ENCODE assay signal across 1 cellular context in the genomic region with DNA sequence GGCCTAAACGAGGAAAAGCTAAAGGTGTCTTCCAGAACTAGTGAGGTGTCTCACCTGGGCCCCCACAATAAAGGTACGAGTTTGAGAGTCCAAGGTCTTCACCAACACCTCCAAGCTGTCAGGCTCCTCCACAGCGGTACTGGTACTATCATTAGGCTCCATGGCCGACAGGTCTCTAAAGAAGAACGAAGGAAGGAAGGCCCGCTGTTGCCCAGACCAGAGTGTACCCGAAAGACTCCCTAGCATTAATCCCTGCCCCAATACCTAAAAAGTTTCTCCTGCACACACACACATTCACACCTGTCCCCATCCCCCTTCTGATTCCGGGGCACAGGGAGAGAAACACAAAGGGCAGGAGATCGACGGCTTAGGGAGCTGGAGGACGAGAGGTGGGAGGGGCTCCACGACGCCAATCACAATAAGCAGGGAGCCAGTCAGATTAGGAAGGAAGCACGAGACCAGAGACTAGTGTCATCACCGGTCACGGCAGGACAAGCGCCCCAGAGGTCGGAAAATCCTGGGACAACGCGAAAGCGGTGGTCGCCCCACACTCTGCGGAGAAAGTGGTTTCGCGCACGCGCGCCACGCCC.
A peak's percentile ranks its signal among the peaks of the same experiment; 100 is the strongest.
TF ChIP-seq lines count a peak whose summit lies in the region.

No MANE protein-coding gene starts in this region.

TF ChIP-seq in K562, 482 proteins besides CTCF, POLR2A, EP300 and RAD21 (continues in another document):
- TF ChIP-seq ZC3H8 (IDR thresholded peaks at IDR 0.05) (no peak), EP400 (IDR thresholded peaks at IDR 0.05) (no peak), SPI1 (IDR thresholded peaks at IDR 0.05; ENCODE audit: borderline replicate concordance, low read depth, low read length) (peak; percentile 36; the same call in 1 of the 2 replicates), KHSRP (IDR thresholded peaks at IDR 0.05) (no peak), FUS (optimal IDR thresholded peaks at IDR 0.05; ENCODE audit: low read depth, low read length) (no peak), DDX20 (tag; IDR thresholded peaks at IDR 0.05; ENCODE audit: low read depth) (no peak), NONO (IDR thresholded peaks at IDR 0.05; ENCODE audit: low read depth in 2 of 2, low read length in 1 of 2) (no peak), RNF2 (IDR thresholded peaks at IDR 0.05) (no peak), SRSF7 (optimal IDR thresholded peaks at IDR 0.05; ENCODE audit: low read depth, low read length) (no peak), HNRNPH1 (optimal IDR thresholded peaks at IDR 0.05; ENCODE audit: low read depth, low read length) (no peak), BRD4 (IDR thresholded peaks at IDR 0.05) (0 out of 2 replicates have a peak, but pooled peaks have one; percentile 1), ESRRA (IDR thresholded peaks at IDR 0.05; ENCODE audit: borderline replicate concordance, low read depth) (peak; percentile 52), RB1 (IDR thresholded peaks at IDR 0.05; ENCODE audit: low read depth) (no peak), ZNF408 (CRISPR knock-in tag; IDR thresholded peaks at IDR 0.05; ENCODE audit: low read depth) (no peak), CEBPB (tag; IDR thresholded peaks at IDR 0.05) (no peak), ZSCAN29 (IDR thresholded peaks at IDR 0.05) (no peak), RHOXF2B (CRISPR knock-in tag; conservative IDR thresholded peaks at IDR 0.05) (no peak), PTBP1 (IDR thresholded peaks at IDR 0.05; ENCODE audit: low read depth, low read length) (0 out of 2 replicates have a peak, but pooled peaks have one; percentile 30), BCOR (IDR thresholded peaks at IDR 0.05) (no peak), HDAC1 (IDR thresholded peaks at IDR 0.05) (no peak), MXI1 (IDR thresholded peaks at IDR 0.05; ENCODE audit: low read depth, low read length) (peak; percentile 84), KAT7 (CRISPR knock-in tag; IDR thresholded peaks at IDR 0.05; ENCODE audit: borderline replicate concordance) (0 out of 2 replicates have a peak, but pooled peaks have one; percentile 73), CC2D1A (IDR thresholded peaks at IDR 0.05) (peak; percentile 8; the same call in 1 of the 2 replicates), ZNF57 (CRISPR knock-in tag; IDR thresholded peaks at IDR 0.05) (no peak)
- TF ChIP-seq, protein P1, sequence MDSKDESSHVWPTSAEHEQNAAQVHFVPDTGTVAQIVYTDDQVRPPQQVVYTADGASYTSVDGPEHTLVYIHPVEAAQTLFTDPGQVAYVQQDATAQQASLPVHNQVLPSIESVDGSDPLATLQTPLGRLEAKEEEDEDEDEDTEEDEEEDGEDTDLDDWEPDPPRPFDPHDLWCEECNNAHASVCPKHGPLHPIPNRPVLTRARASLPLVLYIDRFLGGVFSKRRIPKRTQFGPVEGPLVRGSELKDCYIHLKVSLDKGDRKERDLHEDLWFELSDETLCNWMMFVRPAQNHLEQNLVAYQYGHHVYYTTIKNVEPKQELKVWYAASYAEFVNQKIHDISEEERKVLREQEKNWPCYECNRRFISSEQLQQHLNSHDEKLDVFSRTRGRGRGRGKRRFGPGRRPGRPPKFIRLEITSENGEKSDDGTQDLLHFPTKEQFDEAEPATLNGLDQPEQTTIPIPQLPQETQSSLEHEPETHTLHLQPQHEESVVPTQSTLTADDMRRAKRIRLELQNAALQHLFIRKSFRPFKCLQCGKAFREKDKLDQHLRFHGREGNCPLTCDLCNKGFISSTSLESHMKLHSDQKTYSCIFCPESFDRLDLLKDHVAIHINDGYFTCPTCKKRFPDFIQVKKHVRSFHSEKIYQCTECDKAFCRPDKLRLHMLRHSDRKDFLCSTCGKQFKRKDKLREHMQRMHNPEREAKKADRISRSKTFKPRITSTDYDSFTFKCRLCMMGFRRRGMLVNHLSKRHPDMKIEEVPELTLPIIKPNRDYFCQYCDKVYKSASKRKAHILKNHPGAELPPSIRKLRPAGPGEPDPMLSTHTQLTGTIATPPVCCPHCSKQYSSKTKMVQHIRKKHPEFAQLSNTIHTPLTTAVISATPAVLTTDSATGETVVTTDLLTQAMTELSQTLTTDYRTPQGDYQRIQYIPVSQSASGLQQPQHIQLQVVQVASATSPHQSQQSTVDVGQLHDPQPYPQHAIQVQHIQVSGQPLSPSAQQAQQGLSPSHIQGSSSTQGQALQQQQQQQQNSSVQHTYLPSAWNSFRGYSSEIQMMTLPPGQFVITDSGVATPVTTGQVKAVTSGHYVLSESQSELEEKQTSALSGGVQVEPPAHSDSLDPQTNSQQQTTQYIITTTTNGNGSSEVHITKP (IDR thresholded peaks at IDR 0.05; ENCODE audit: partially characterized antibody) = no peak
- TF ChIP-seq, protein P2, sequence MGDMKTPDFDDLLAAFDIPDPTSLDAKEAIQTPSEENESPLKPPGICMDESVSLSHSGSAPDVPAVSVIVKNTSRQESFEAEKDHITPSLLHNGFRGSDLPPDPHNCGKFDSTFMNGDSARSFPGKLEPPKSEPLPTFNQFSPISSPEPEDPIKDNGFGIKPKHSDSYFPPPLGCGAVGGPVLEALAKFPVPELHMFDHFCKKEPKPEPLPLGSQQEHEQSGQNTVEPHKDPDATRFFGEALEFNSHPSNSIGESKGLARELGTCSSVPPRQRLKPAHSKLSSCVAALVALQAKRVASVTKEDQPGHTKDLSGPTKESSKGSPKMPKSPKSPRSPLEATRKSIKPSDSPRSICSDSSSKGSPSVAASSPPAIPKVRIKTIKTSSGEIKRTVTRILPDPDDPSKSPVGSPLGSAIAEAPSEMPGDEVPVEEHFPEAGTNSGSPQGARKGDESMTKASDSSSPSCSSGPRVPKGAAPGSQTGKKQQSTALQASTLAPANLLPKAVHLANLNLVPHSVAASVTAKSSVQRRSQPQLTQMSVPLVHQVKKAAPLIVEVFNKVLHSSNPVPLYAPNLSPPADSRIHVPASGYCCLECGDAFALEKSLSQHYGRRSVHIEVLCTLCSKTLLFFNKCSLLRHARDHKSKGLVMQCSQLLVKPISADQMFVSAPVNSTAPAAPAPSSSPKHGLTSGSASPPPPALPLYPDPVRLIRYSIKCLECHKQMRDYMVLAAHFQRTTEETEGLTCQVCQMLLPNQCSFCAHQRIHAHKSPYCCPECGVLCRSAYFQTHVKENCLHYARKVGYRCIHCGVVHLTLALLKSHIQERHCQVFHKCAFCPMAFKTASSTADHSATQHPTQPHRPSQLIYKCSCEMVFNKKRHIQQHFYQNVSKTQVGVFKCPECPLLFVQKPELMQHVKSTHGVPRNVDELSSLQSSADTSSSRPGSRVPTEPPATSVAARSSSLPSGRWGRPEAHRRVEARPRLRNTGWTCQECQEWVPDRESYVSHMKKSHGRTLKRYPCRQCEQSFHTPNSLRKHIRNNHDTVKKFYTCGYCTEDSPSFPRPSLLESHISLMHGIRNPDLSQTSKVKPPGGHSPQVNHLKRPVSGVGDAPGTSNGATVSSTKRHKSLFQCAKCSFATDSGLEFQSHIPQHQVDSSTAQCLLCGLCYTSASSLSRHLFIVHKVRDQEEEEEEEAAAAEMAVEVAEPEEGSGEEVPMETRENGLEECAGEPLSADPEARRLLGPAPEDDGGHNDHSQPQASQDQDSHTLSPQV (IDR thresholded peaks at IDR 0.05) = no peak
- TF ChIP-seq, protein P3, sequence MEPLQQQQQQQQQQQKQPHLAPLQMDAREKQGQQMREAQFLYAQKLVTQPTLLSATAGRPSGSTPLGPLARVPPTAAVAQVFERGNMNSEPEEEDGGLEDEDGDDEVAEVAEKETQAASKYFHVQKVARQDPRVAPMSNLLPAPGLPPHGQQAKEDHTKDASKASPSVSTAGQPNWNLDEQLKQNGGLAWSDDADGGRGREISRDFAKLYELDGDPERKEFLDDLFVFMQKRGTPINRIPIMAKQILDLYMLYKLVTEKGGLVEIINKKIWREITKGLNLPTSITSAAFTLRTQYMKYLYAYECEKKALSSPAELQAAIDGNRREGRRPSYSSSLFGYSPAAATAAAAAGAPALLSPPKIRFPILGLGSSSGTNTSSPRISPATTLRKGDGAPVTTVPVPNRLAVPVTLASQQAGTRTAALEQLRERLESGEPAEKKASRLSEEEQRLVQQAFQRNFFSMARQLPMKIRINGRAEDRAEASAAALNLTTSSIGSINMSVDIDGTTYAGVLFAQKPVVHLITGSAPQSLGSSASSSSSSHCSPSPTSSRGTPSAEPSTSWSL (CRISPR knock-in tag; IDR thresholded peaks at IDR 0.05; ENCODE audit: borderline replicate concordance) = no peak
- TF ChIP-seq, protein P4, sequence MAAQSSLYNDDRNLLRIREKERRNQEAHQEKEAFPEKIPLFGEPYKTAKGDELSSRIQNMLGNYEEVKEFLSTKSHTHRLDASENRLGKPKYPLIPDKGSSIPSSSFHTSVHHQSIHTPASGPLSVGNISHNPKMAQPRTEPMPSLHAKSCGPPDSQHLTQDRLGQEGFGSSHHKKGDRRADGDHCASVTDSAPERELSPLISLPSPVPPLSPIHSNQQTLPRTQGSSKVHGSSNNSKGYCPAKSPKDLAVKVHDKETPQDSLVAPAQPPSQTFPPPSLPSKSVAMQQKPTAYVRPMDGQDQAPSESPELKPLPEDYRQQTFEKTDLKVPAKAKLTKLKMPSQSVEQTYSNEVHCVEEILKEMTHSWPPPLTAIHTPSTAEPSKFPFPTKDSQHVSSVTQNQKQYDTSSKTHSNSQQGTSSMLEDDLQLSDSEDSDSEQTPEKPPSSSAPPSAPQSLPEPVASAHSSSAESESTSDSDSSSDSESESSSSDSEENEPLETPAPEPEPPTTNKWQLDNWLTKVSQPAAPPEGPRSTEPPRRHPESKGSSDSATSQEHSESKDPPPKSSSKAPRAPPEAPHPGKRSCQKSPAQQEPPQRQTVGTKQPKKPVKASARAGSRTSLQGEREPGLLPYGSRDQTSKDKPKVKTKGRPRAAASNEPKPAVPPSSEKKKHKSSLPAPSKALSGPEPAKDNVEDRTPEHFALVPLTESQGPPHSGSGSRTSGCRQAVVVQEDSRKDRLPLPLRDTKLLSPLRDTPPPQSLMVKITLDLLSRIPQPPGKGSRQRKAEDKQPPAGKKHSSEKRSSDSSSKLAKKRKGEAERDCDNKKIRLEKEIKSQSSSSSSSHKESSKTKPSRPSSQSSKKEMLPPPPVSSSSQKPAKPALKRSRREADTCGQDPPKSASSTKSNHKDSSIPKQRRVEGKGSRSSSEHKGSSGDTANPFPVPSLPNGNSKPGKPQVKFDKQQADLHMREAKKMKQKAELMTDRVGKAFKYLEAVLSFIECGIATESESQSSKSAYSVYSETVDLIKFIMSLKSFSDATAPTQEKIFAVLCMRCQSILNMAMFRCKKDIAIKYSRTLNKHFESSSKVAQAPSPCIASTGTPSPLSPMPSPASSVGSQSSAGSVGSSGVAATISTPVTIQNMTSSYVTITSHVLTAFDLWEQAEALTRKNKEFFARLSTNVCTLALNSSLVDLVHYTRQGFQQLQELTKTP (IDR thresholded peaks at IDR 0.05; ENCODE audit: low read depth in 1 of 2, partially characterized antibody in 2 of 2) = no peak
- TF ChIP-seq, protein P5, sequence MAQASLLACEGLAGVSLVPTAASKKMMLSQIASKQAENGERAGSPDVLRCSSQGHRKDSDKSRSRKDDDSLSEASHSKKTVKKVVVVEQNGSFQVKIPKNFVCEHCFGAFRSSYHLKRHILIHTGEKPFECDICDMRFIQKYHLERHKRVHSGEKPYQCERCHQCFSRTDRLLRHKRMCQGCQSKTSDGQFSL (CRISPR knock-in tag; IDR thresholded peaks at IDR 0.05) = no peak; the same call in 1 of the 2 replicates
- TF ChIP-seq, protein P5 (tag; IDR thresholded peaks at IDR 0.05) = no peak
- TF ChIP-seq, protein P6, sequence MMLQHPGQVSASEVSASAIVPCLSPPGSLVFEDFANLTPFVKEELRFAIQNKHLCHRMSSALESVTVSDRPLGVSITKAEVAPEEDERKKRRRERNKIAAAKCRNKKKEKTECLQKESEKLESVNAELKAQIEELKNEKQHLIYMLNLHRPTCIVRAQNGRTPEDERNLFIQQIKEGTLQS (IDR thresholded peaks at IDR 0.05) = no peak
- TF ChIP-seq, protein P6 (CRISPR knock-in tag; conservative IDR thresholded peaks at IDR 0.05) = peak; percentile 56; the same call in 1 of the 2 replicates
- TF ChIP-seq, protein P7, sequence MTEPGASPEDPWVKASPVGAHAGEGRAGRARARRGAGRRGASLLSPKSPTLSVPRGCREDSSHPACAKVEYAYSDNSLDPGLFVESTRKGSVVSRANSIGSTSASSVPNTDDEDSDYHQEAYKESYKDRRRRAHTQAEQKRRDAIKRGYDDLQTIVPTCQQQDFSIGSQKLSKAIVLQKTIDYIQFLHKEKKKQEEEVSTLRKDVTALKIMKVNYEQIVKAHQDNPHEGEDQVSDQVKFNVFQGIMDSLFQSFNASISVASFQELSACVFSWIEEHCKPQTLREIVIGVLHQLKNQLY (CRISPR knock-in tag; conservative IDR thresholded peaks at IDR 0.05) = 0 out of 4 replicates have a peak, but pooled peaks of 1 of the 2 experiments have one; percentile 33
- TF ChIP-seq, protein P8, sequence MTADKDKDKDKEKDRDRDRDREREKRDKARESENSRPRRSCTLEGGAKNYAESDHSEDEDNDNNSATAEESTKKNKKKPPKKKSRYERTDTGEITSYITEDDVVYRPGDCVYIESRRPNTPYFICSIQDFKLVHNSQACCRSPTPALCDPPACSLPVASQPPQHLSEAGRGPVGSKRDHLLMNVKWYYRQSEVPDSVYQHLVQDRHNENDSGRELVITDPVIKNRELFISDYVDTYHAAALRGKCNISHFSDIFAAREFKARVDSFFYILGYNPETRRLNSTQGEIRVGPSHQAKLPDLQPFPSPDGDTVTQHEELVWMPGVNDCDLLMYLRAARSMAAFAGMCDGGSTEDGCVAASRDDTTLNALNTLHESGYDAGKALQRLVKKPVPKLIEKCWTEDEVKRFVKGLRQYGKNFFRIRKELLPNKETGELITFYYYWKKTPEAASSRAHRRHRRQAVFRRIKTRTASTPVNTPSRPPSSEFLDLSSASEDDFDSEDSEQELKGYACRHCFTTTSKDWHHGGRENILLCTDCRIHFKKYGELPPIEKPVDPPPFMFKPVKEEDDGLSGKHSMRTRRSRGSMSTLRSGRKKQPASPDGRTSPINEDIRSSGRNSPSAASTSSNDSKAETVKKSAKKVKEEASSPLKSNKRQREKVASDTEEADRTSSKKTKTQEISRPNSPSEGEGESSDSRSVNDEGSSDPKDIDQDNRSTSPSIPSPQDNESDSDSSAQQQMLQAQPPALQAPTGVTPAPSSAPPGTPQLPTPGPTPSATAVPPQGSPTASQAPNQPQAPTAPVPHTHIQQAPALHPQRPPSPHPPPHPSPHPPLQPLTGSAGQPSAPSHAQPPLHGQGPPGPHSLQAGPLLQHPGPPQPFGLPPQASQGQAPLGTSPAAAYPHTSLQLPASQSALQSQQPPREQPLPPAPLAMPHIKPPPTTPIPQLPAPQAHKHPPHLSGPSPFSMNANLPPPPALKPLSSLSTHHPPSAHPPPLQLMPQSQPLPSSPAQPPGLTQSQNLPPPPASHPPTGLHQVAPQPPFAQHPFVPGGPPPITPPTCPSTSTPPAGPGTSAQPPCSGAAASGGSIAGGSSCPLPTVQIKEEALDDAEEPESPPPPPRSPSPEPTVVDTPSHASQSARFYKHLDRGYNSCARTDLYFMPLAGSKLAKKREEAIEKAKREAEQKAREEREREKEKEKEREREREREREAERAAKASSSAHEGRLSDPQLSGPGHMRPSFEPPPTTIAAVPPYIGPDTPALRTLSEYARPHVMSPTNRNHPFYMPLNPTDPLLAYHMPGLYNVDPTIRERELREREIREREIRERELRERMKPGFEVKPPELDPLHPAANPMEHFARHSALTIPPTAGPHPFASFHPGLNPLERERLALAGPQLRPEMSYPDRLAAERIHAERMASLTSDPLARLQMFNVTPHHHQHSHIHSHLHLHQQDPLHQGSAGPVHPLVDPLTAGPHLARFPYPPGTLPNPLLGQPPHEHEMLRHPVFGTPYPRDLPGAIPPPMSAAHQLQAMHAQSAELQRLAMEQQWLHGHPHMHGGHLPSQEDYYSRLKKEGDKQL (CRISPR knock-in tag; IDR thresholded peaks at IDR 0.05; ENCODE audit: borderline replicate concordance) = peak; percentile 36; the same call in 1 of the 2 replicates
